In the genomic region with DNA sequence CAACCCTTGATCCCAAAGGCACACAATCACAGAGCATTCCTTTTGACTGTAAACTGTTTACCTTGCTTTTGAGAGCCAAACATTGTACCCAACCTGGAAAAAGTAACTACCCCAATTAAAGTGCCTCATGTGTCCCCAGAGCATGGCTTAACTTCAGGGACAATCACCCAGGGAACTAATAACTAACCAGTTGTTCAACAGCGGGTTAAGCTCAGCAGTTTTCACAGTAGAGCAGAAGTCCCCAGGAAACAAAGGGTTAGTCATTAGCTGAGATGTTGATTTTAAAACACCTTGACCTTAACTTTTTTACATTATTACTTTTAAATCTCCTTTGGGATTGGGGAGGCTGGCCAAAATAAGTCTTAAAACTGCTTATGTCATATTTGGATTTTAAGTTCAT, we compare ENCODE assay signal across 10 cellular contexts.
"Had no signal": no experiment of that assay in that cellular context is flagged by ENCODE, and none has a peak within 500 bp of the region (broad histone marks: within the 10 kb centered on the region; RNA-seq: fewer than 3 reads in every experiment).

No MANE protein-coding gene starts in this region.

- H3K4me3 ChIP-seq: GM23248, GM23338, HAP-1 had no signal

- H3K4me3 Mint-ChIP-seq: GM23338, H9, HFFc6 had no signal

- H3K9me3 Mint-ChIP-seq: GM23338, H9, HFFc6 had no signal

- H3K9me3 ChIP-seq: HAP-1 had no signal

- FAIRE-seq: H1, H54 had no signal

- H3K36me3 ChIP-seq: HAP-1 had no signal

- H3K9ac ChIP-seq: GM23248 had no signal

- H3K4me2 ChIP-seq: GM23338 had no signal

- H2AFZ ChIP-seq: GM23248, GM23338 had no signal

- ATAC-seq: GM23338, HCT116 had no signal

- H3K27ac ChIP-seq: GM23248 had no signal

- DNase-seq: GM23248, GOT3, H9, HCEC 1CT, HFFc6 had no signal

- H3K27ac Mint-ChIP-seq: GM23338, HFFc6 had no signal

- H3K4me1 ChIP-seq: HAP-1 had no signal
